Comparison of ENCODE assay signal across 21 cellular contexts in the genomic region with DNA sequence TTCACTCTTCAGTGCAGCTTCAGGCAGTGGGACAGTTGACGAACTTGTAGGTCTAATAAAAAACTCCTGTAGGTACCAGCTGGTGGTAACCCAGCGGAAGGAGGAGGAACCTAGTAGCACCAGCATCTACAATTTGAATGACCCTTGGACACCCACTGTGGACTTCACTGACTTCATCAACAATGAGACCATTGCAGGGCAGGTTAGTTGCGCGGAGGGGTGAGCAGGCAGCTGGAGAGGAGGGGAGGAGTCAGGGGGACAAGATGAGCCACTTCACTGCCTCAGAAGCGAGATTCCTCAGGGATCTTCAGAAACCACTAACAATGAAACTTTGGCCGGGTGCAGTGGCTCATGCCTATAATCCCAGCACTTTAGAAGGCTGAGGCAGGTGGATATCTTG. TPM values are rescaled to one million over a fixed set of nuclear protein-coding genes. Genes with fewer than 3 reads are reported as not detected.
DNase-seq lines count a peak whose midpoint lies in the region; ATAC-seq, FAIRE-seq and TF ChIP-seq lines count a peak whose summit lies in the region.
"Had no signal": no experiment of that assay in that cellular context is flagged by ENCODE, and none has a peak within 500 bp of the region (broad histone marks: within the 10 kb centered on the region; RNA-seq: fewer than 3 reads in every experiment).

No MANE protein-coding gene starts in this region.

- H3K27me3 ChIP-seq in HepG2 (ENCODE audit: control insufficient read depth in 1 of 2, insufficient read depth in 2 of 2, low read length in 2 of 2) (no peaks in the 10 kb centered on the region), right lobe of liver (no peaks in the 10 kb centered on the region)
- H3K27me3 ChIP-seq: BLaER1 had no signal

- H3K36me3 ChIP-seq in HepG2 (replicated peaks in 1 of 2; ENCODE audit: control insufficient read depth in 1 of 2, insufficient read depth in 2 of 2, low read length in 2 of 2), result no peaks in the 10 kb centered on the region
- peaks cover 0 to 16% (median 4%) of the 10 kb centered on the region in 4 donors for H3K36me3 ChIP-seq in right lobe of liver
- H3K36me3 ChIP-seq in kidney (ENCODE audit: control insufficient read depth in 1 of 2, insufficient read depth in 2 of 2, low read length in 2 of 2), result peaks cover 0 to 3% of the 10 kb centered on the region in 2 donors
- H3K36me3 ChIP-seq: BLaER1, HAP-1 had no signal

- peaks cover 58% of the 10 kb centered on the region for H3K4me1 ChIP-seq in HepG2 (ENCODE audit: insufficient read depth, low read length)
- H3K4me1 ChIP-seq in right lobe of liver, result peaks cover 0 to 45% (median 12%) of the 10 kb centered on the region in 4 donors
- H3K4me1 ChIP-seq in kidney (ENCODE audit: control insufficient read depth in 1 of 2, insufficient read depth in 1 of 2, low read depth in 1 of 2, low read length in 2 of 2), result peaks cover 2 to 6% of the 10 kb centered on the region in 2 donors
- H3K4me1 ChIP-seq: BLaER1, HAP-1 had no signal

- H3K4me3 ChIP-seq in HepG2 (replicated peaks in 1 of 3; ENCODE audit: insufficient read depth in 1 of 3, low read depth in 2 of 3, low read length in 3 of 3) (no peak overlapping the region), right lobe of liver (no peak overlapping the region), kidney (ENCODE audit: low read length in 2 of 2) (no peak overlapping the region)
- H3K4me3 ChIP-seq: BLaER1, GM23338, HAP-1 had no signal

- no peak overlapping the region for H3K4me3 Mint-ChIP-seq in activated naive CD4-positive, alpha-beta T cell treated with anti-CD3 and anti-CD28 coated beads for 36 hours
- H3K4me3 Mint-ChIP-seq: CD14-positive monocyte; CD4-positive, alpha-beta memory T cell; GM23338 had no signal

- H3K9me3 Mint-ChIP-seq in activated naive CD4-positive, alpha-beta T cell treated with anti-CD3 and anti-CD28 coated beads for 36 hours, result peaks cover 2% of the 10 kb centered on the region

- no peaks in the 10 kb centered on the region for H3K4me1 Mint-ChIP-seq in activated naive CD4-positive, alpha-beta T cell treated with anti-CD3 and anti-CD28 coated beads for 36 hours (ENCODE audit: low read depth)
- H3K4me1 Mint-ChIP-seq: CD4-positive, alpha-beta memory T cell had no signal

- FAIRE-seq in HepG2 (lab: Jason Lieb, UNC), result no peak
- no peak for FAIRE-seq in kidney (lab: Jason Lieb, UNC)
- FAIRE-seq in urothelium cell line (lab: Jason Lieb, UNC), result no peak
- FAIRE-seq: GM12892, GM18507 had no signal

- intact Hi-C loops in HepG2 (cut with micrococcal nuclease; ENCODE audit: unreplicated experiment), result no loop called here
- intact Hi-C loops in right lobe of liver (cut with DNase I), result no loop called here
- intact Hi-C loops in kidney (cut with DNase I), result no loop called here
- intact Hi-C loops in posterior vena cava (cut with DNase I), result no loop called here
- intact Hi-C loops in activated naive CD4-positive, alpha-beta T cell treated with anti-CD3 and anti-CD28 coated beads for 36 hours (cut with micrococcal nuclease), result no loop called here

- no peak for TF ChIP-seq RAD21 in HepG2 (CRISPR knock-in tag; IDR thresholded peaks at IDR 0.05)

- H3K27me3 Mint-ChIP-seq in activated naive CD4-positive, alpha-beta T cell treated with anti-CD3 and anti-CD28 coated beads for 36 hours (ENCODE audit: low read depth), result peaks cover 2% of the 10 kb centered on the region

- no peak for TF ChIP-seq POLR2A in HepG2 (IDR thresholded peaks at IDR 0.05; ENCODE audit: insufficient read depth in 1 of 2, low read depth in 2 of 2, low read length in 2 of 2)
- no peak for TF ChIP-seq POLR2A in right lobe of liver (IDR thresholded peaks at IDR 0.05)

- no peak for TF ChIP-seq CTCF in HepG2 (CRISPR knock-in tag; IDR thresholded peaks at IDR 0.05)
- TF ChIP-seq CTCF in right lobe of liver (IDR thresholded peaks at IDR 0.05), result no peak
- TF ChIP-seq CTCF in kidney (IDR thresholded peaks at IDR 0.05; ENCODE audit: borderline replicate concordance, extremely low read depth, insufficient read depth), result no peak

- no TSS peak for BruUV-seq in HepG2 (replicated peaks; lab: Mats Ljungman, UMichigan)

- no peaks in the 10 kb centered on the region for H3K79me2 ChIP-seq in HepG2 (ENCODE audit: insufficient read depth, low read length)

- ATAC-seq in HepG2, result peak; percentile 31
- no peak for ATAC-seq in right lobe of liver
- ATAC-seq: GM23338 had no signal

- H3K27ac ChIP-seq in HepG2 (ENCODE audit: extremely low read length, insufficient read depth, low read length) (no peak overlapping the region), right lobe of liver (no peak overlapping the region), kidney (ENCODE audit: low read depth in 2 of 2, low read length in 2 of 2) (no peak overlapping the region)
- H3K27ac ChIP-seq: BLaER1 had no signal

- CTCF ChIA-PET in HepG2 (lab: Yijun Ruan, JAX; ENCODE audit: low intra/inter-chr PET ratio, low total read pairs), result no interaction called here
- CTCF ChIA-PET in activated naive CD4-positive, alpha-beta T cell treated with anti-CD3 and anti-CD28 coated beads for 36 hours (lab: Charles Lee), result no interaction called here

- H3K4me2 ChIP-seq in HepG2 (ENCODE audit: low read depth, low read length), result peak overlapping the region; percentile 21; the same call in 1 of the 2 replicates
- H3K4me2 ChIP-seq: BLaER1, GM23338 had no signal

- in situ Hi-C loops in HepG2 (cut with HindIII; ENCODE audit: extremely low pct_ligation_motif_present, low pct_unique_long_range_greater_than_20kb), result no loop called here

- DNase-seq in HepG2 (ENCODE audit: low spot score) (peak; percentile 37), right lobe of liver (no peak), kidney (peak; percentile 5), posterior vena cava (ENCODE audit: low spot score) (peak; percentile 32), urothelium cell line (ENCODE audit: low spot score) (no peak), GOT3 (lab: John Stamatoyannopoulos, UW) (no peak)
- DNase-seq in activated naive CD4-positive, alpha-beta T cell treated with anti-CD3 and anti-CD28 coated beads for 36 hours, result no peak
- DNase-seq: 8988T; Calu3; CD4-positive, alpha-beta memory T cell; DMS79 treated with DMSO at 0.1 percent for 48 hours had no signal

- H3K9ac ChIP-seq in HepG2 (ENCODE audit: insufficient read depth, low read depth, low read length) (no peak overlapping the region), kidney (ENCODE audit: low read length in 2 of 2) (no peak overlapping the region)
- H3K9ac ChIP-seq: BLaER1 had no signal

- no peak overlapping the region for H3K27ac Mint-ChIP-seq in activated naive CD4-positive, alpha-beta T cell treated with anti-CD3 and anti-CD28 coated beads for 36 hours
- H3K27ac Mint-ChIP-seq: CD14-positive monocyte; CD4-positive, alpha-beta memory T cell; GM23338 had no signal

- H4K20me1 ChIP-seq in HepG2 (ENCODE audit: insufficient read depth, low read length), result no peaks in the 10 kb centered on the region
- H4K20me1 ChIP-seq: BLaER1 had no signal

- no peak for TF ChIP-seq EP300 in HepG2 (IDR thresholded peaks at IDR 0.05; ENCODE audit: low read depth in 2 of 2, low read length in 2 of 2)
- no peak for TF ChIP-seq EP300 in HepG2 (CRISPR knock-in tag; IDR thresholded peaks at IDR 0.05; ENCODE audit: borderline replicate concordance)

- 72% methylated on average over 6 of the region's 6 CpGs for WGBS in HepG2 (ENCODE audit: low lambda C conversion rate)
- WGBS in right lobe of liver (ENCODE audit: insufficient coverage, low coverage, low lambda C conversion rate, missing lambda C conversion rate), result 56% methylated on average over 2 of the region's 6 CpGs

- POLR2A ChIA-PET in HepG2 (lab: Yijun Ruan, JAX), result interaction anchor here (1.2 kb wide), 5 partner anchors 13 to 49 kb away, joined by 3 to 5 read pairs (median 4); partner anchors contain the start of gene BECN1

- H2AFZ ChIP-seq in HepG2 (ENCODE audit: low read length), result no peak overlapping the region
- H2AFZ ChIP-seq: GM23338 had no signal

- H3K36me3 Mint-ChIP-seq in activated naive CD4-positive, alpha-beta T cell treated with anti-CD3 and anti-CD28 coated beads for 36 hours (ENCODE audit: low read depth), result no peaks in the 10 kb centered on the region
- H3K36me3 Mint-ChIP-seq: CD4-positive, alpha-beta memory T cell had no signal

- H3K9me3 ChIP-seq in HepG2 (ENCODE audit: low read length) (peaks cover 9% of the 10 kb centered on the region), right lobe of liver (no peaks in the 10 kb centered on the region), kidney (ENCODE audit: control insufficient read depth in 1 of 2, low read length in 2 of 2) (no peaks in the 10 kb centered on the region)

RNA-seq across cellular contexts. Expression of gene AOC3, which starts 22.3 kb away (rescaled TPM):
- total RNA-seq in HepG2 (2016; rRNA removed; fragmentation: Illumina TruSeq; extraction: Trizol) (8.7 and 10.4 TPM in 2 replicates), right lobe of liver (10 to 100 TPM in 2 of 6 experiments, 1 to 10 TPM in 4; 3.9 to 14.9 (median 7.1) TPM), kidney (40.6 TPM), posterior vena cava (100 to 1,000 TPM; 223 to 342 TPM)
- 1.1 and 1.3 TPM in 2 replicates for total RNA-seq in HepG2 (2016; cell fraction: cytosol; rRNA removed; fragmentation: Illumina TruSeq; extraction: Trizol; ENCODE audit: low read depth)
- total RNA-seq in HepG2 (2016; cell fraction: insoluble cytoplasmic fraction; rRNA removed; fragmentation: Illumina TruSeq; extraction: Trizol), result 8.4 and 9.5 TPM in 2 replicates
- total RNA-seq in HepG2 (2016; cell fraction: membrane; rRNA removed; fragmentation: Illumina TruSeq; extraction: Trizol), result 5.2 and 5.4 TPM in 2 replicates
- 5.4 and 5.6 TPM in 2 replicates for total RNA-seq in HepG2 (2016; cell fraction: nucleus; rRNA removed; fragmentation: Illumina TruSeq; extraction: Trizol)
- polyA plus RNA-seq in HepG2 (2011; rRNA removed) (51.7 and 61.0 TPM in 2 replicates), kidney (ENCODE audit: insufficient read depth, low read depth, low replicate concordance) (15.1 TPM)
- 41.8 and 51.7 TPM in 2 replicates for polyA plus RNA-seq in HepG2 (2011; cell fraction: cytosol; rRNA removed)
- polyA plus RNA-seq in HepG2 (2011; cell fraction: nucleus; rRNA removed), result 46.4 and 56.2 TPM in 2 replicates
- 44.7 and 61.7 TPM in 2 replicates for polyA plus RNA-seq in HepG2 (2012)
- 2.7 and 3.3 TPM in 2 replicates for polyA plus RNA-seq in HepG2 (2016; cell fraction: cytosol; fragmentation: Illumina TruSeq; extraction: Trizol; ENCODE audit: low read depth)
- polyA plus RNA-seq in HepG2 (2016; cell fraction: insoluble cytoplasmic fraction; fragmentation: Illumina TruSeq; extraction: Trizol; ENCODE audit: low read depth), result 21.1 and 22.0 TPM in 2 replicates
- 6.6 and 6.7 TPM in 2 replicates for polyA plus RNA-seq in HepG2 (2016; cell fraction: membrane; fragmentation: Illumina TruSeq; extraction: Trizol; ENCODE audit: low read depth)
- 18.7 and 18.9 TPM in 2 replicates for polyA plus RNA-seq in HepG2 (2016; cell fraction: nucleus; fragmentation: Illumina TruSeq; extraction: Trizol; ENCODE audit: insufficient read depth, low read depth)
- polyA minus RNA-seq in HepG2 (2011; rRNA and poly(A)+ RNA removed; ENCODE audit: low replicate concordance), result 0.51 and 56.5 TPM in 2 replicates
- 13.8 and 20.0 TPM in 2 replicates for polyA minus RNA-seq in HepG2 (2011; cell fraction: cytosol; rRNA and poly(A)+ RNA removed)
- 11.6 and 18.6 TPM in 2 replicates for polyA minus RNA-seq in HepG2 (2011; cell fraction: nucleus; rRNA and poly(A)+ RNA removed)
- 1 to 10 TPM; 1.4 to 2.6 TPM for total RNA-seq in activated naive CD4-positive, alpha-beta T cell treated with anti-CD3 and anti-CD28 coated beads for 36 hours
- polyA plus RNA-seq: CD14-positive monocyte; CD4-positive, alpha-beta memory T cell had no signal

RNA-seq across cellular contexts. Expression of gene G6PC1, which starts 27.3 kb away (rescaled TPM):
- 0.56 and 1.7 TPM in 2 replicates for total RNA-seq in HepG2 (2016; rRNA removed; fragmentation: Illumina TruSeq; extraction: Trizol)
- total RNA-seq in HepG2 (2016; cell fraction: cytosol; rRNA removed; fragmentation: Illumina TruSeq; extraction: Trizol; ENCODE audit: low read depth), result 0.30 and 0.35 TPM in 2 replicates
- 0.91 and 1.3 TPM in 2 replicates for total RNA-seq in HepG2 (2016; cell fraction: insoluble cytoplasmic fraction; rRNA removed; fragmentation: Illumina TruSeq; extraction: Trizol)
- total RNA-seq in HepG2 (2016; cell fraction: membrane; rRNA removed; fragmentation: Illumina TruSeq; extraction: Trizol), result 0.71 and 1.1 TPM in 2 replicates
- 2.2 and 2.5 TPM in 2 replicates for total RNA-seq in HepG2 (2016; cell fraction: nucleus; rRNA removed; fragmentation: Illumina TruSeq; extraction: Trizol)
- 37.9 and 127 TPM in 2 replicates for polyA plus RNA-seq in HepG2 (2011; rRNA removed)
- 22.5 and 89.8 TPM in 2 replicates for polyA plus RNA-seq in HepG2 (2011; cell fraction: cytosol; rRNA removed)
- 18.2 and 57.3 TPM in 2 replicates for polyA plus RNA-seq in HepG2 (2011; cell fraction: nucleus; rRNA removed)
- polyA plus RNA-seq in HepG2 (2012), result 278 and 494 TPM in 2 replicates
- 0.17 and 0.19 TPM in 2 replicates for polyA plus RNA-seq in HepG2 (2016; cell fraction: cytosol; fragmentation: Illumina TruSeq; extraction: Trizol; ENCODE audit: low read depth)
- 0.60 and 0.89 TPM in 2 replicates for polyA plus RNA-seq in HepG2 (2016; cell fraction: insoluble cytoplasmic fraction; fragmentation: Illumina TruSeq; extraction: Trizol; ENCODE audit: low read depth)
- 0.27 and 0.36 TPM in 2 replicates for polyA plus RNA-seq in HepG2 (2016; cell fraction: membrane; fragmentation: Illumina TruSeq; extraction: Trizol; ENCODE audit: low read depth)
- 1.3 and 1.4 TPM in 2 replicates for polyA plus RNA-seq in HepG2 (2016; cell fraction: nucleus; fragmentation: Illumina TruSeq; extraction: Trizol; ENCODE audit: insufficient read depth, low read depth)
- polyA minus RNA-seq in HepG2 (2011; rRNA and poly(A)+ RNA removed; ENCODE audit: low replicate concordance), result 0.30 and 160 TPM in 2 replicates
- polyA minus RNA-seq in HepG2 (2011; cell fraction: cytosol; rRNA and poly(A)+ RNA removed), result 49.4 and 178 TPM in 2 replicates
- polyA minus RNA-seq in HepG2 (2011; cell fraction: nucleus; rRNA and poly(A)+ RNA removed), result 35.3 and 157 TPM in 2 replicates
- 100 to 1,000 TPM in 5 of 6 experiments, 10 to 100 TPM in 1; 64.5 to 505 (median 185) TPM for total RNA-seq in right lobe of liver
- total RNA-seq in kidney, result 0.16 TPM
- 10.5 TPM for polyA plus RNA-seq in kidney (ENCODE audit: insufficient read depth, low read depth, low replicate concordance)
- total RNA-seq in posterior vena cava, result not detected
- total RNA-seq in activated naive CD4-positive, alpha-beta T cell treated with anti-CD3 and anti-CD28 coated beads for 36 hours, result not detected
- total RNA-seq: A673; Calu3; CD4-positive, alpha-beta memory T cell; G401; GM23338; HT-29 had no signal
- polyA plus RNA-seq: AG04450; CD14-positive monocyte; CD4-positive, alpha-beta memory T cell; GM23338 had no signal

RNA-seq across cellular contexts. Expression of gene AOC2, which starts 28.9 kb away (rescaled TPM):
- total RNA-seq in HepG2 (2016; rRNA removed; fragmentation: Illumina TruSeq; extraction: Trizol) (0.55 and 1.2 TPM in 2 replicates), right lobe of liver (1 to 10 TPM in 4 of 6 experiments, under 1 TPM in 2; 0.62 to 2.0 (median 1.4) TPM), kidney (1.2 TPM), posterior vena cava (under 1 TPM; 0.86 to 0.88 TPM)
- total RNA-seq in HepG2 (2016; cell fraction: cytosol; rRNA removed; fragmentation: Illumina TruSeq; extraction: Trizol; ENCODE audit: low read depth), result not detected in 2 replicates
- total RNA-seq in HepG2 (2016; cell fraction: insoluble cytoplasmic fraction; rRNA removed; fragmentation: Illumina TruSeq; extraction: Trizol), result 0.30 and 1.3 TPM in 2 replicates
- total RNA-seq in HepG2 (2016; cell fraction: membrane; rRNA removed; fragmentation: Illumina TruSeq; extraction: Trizol), result 0.31 and 0.38 TPM in 2 replicates
- total RNA-seq in HepG2 (2016; cell fraction: nucleus; rRNA removed; fragmentation: Illumina TruSeq; extraction: Trizol), result 2.2 and 3.5 TPM in 2 replicates
- polyA plus RNA-seq in HepG2 (2011; rRNA removed) (3.3 and 5.1 TPM in 2 replicates), kidney (ENCODE audit: insufficient read depth, low read depth, low replicate concordance) (0.58 TPM)
- 1.7 TPM in 2 replicates for polyA plus RNA-seq in HepG2 (2011; cell fraction: cytosol; rRNA removed)
- polyA plus RNA-seq in HepG2 (2011; cell fraction: nucleus; rRNA removed), result 21.9 and 26.2 TPM in 2 replicates
- 2.7 and 9.2 TPM in 2 replicates for polyA plus RNA-seq in HepG2 (2012)
- 0.10 and 0.19 TPM in 2 replicates for polyA plus RNA-seq in HepG2 (2016; cell fraction: cytosol; fragmentation: Illumina TruSeq; extraction: Trizol; ENCODE audit: low read depth)
- 0.66 and 0.95 TPM in 2 replicates for polyA plus RNA-seq in HepG2 (2016; cell fraction: insoluble cytoplasmic fraction; fragmentation: Illumina TruSeq; extraction: Trizol; ENCODE audit: low read depth)
- 0.24 and 0.30 TPM in 2 replicates for polyA plus RNA-seq in HepG2 (2016; cell fraction: membrane; fragmentation: Illumina TruSeq; extraction: Trizol; ENCODE audit: low read depth)
- 5.9 and 6.2 TPM in 2 replicates for polyA plus RNA-seq in HepG2 (2016; cell fraction: nucleus; fragmentation: Illumina TruSeq; extraction: Trizol; ENCODE audit: insufficient read depth, low read depth)
- 5.1 and 5.5 TPM in 2 replicates for polyA minus RNA-seq in HepG2 (2011; rRNA and poly(A)+ RNA removed; ENCODE audit: low replicate concordance)
- 0.26 and 0.59 TPM in 2 replicates for polyA minus RNA-seq in HepG2 (2011; cell fraction: cytosol; rRNA and poly(A)+ RNA removed)
- polyA minus RNA-seq in HepG2 (2011; cell fraction: nucleus; rRNA and poly(A)+ RNA removed), result 9.8 and 10.3 TPM in 2 replicates
- 1 to 10 TPM; 2.0 to 2.6 TPM for total RNA-seq in activated naive CD4-positive, alpha-beta T cell treated with anti-CD3 and anti-CD28 coated beads for 36 hours
- total RNA-seq: G401 had no signal

RNA-seq across cellular contexts. Expression of gene PSME3, which starts 40.1 kb away (rescaled TPM):
- total RNA-seq in HepG2 (2016; rRNA removed; fragmentation: Illumina TruSeq; extraction: Trizol) (135 and 202 TPM in 2 replicates), right lobe of liver (10 to 100 TPM; 33.6 to 72.1 (median 42.8) TPM), kidney (115 TPM), posterior vena cava (10 to 100 TPM; 68.2 to 80.6 TPM)
- 57.2 and 65.9 TPM in 2 replicates for total RNA-seq in HepG2 (2016; cell fraction: cytosol; rRNA removed; fragmentation: Illumina TruSeq; extraction: Trizol; ENCODE audit: low read depth)
- total RNA-seq in HepG2 (2016; cell fraction: insoluble cytoplasmic fraction; rRNA removed; fragmentation: Illumina TruSeq; extraction: Trizol), result 137 and 184 TPM in 2 replicates
- 87.8 and 99.6 TPM in 2 replicates for total RNA-seq in HepG2 (2016; cell fraction: membrane; rRNA removed; fragmentation: Illumina TruSeq; extraction: Trizol)
- 85.8 and 91.0 TPM in 2 replicates for total RNA-seq in HepG2 (2016; cell fraction: nucleus; rRNA removed; fragmentation: Illumina TruSeq; extraction: Trizol)
- polyA plus RNA-seq in HepG2 (2011; rRNA removed) (61.5 and 66.3 TPM in 2 replicates), kidney (ENCODE audit: insufficient read depth, low read depth, low replicate concordance) (60.3 TPM)
- 46.2 and 72.9 TPM in 2 replicates for polyA plus RNA-seq in HepG2 (2011; cell fraction: cytosol; rRNA removed)
- 54.8 and 72.6 TPM in 2 replicates for polyA plus RNA-seq in HepG2 (2011; cell fraction: nucleus; rRNA removed)
- 70.9 and 82.9 TPM in 2 replicates for polyA plus RNA-seq in HepG2 (2012)
- 40.6 and 52.7 TPM in 2 replicates for polyA plus RNA-seq in HepG2 (2016; cell fraction: cytosol; fragmentation: Illumina TruSeq; extraction: Trizol; ENCODE audit: low read depth)
- polyA plus RNA-seq in HepG2 (2016; cell fraction: insoluble cytoplasmic fraction; fragmentation: Illumina TruSeq; extraction: Trizol; ENCODE audit: low read depth), result 192 and 233 TPM in 2 replicates
- polyA plus RNA-seq in HepG2 (2016; cell fraction: membrane; fragmentation: Illumina TruSeq; extraction: Trizol; ENCODE audit: low read depth), result 79.0 and 86.8 TPM in 2 replicates
- polyA plus RNA-seq in HepG2 (2016; cell fraction: nucleus; fragmentation: Illumina TruSeq; extraction: Trizol; ENCODE audit: insufficient read depth, low read depth), result 115 and 117 TPM in 2 replicates
- 45.3 and 91.4 TPM in 2 replicates for polyA minus RNA-seq in HepG2 (2011; rRNA and poly(A)+ RNA removed; ENCODE audit: low replicate concordance)
- 33.7 and 38.2 TPM in 2 replicates for polyA minus RNA-seq in HepG2 (2011; cell fraction: cytosol; rRNA and poly(A)+ RNA removed)
- polyA minus RNA-seq in HepG2 (2011; cell fraction: nucleus; rRNA and poly(A)+ RNA removed), result 50.2 and 71.4 TPM in 2 replicates
- 10 to 100 TPM; 84.7 to 87.0 TPM for total RNA-seq in activated naive CD4-positive, alpha-beta T cell treated with anti-CD3 and anti-CD28 coated beads for 36 hours

RNA-seq across cellular contexts. Expression of gene BECN1, which starts 49.2 kb away (rescaled TPM):
- total RNA-seq in HepG2 (2016; rRNA removed; fragmentation: Illumina TruSeq; extraction: Trizol) (97.2 and 109 TPM in 2 replicates), right lobe of liver (10 to 100 TPM; 29.6 to 48.8 (median 37.4) TPM), kidney (95.1 TPM), posterior vena cava (10 to 100 TPM; 78.6 to 88.3 TPM)
- 55.5 and 62.2 TPM in 2 replicates for total RNA-seq in HepG2 (2016; cell fraction: cytosol; rRNA removed; fragmentation: Illumina TruSeq; extraction: Trizol; ENCODE audit: low read depth)
- total RNA-seq in HepG2 (2016; cell fraction: insoluble cytoplasmic fraction; rRNA removed; fragmentation: Illumina TruSeq; extraction: Trizol), result 93.4 and 107 TPM in 2 replicates
- total RNA-seq in HepG2 (2016; cell fraction: membrane; rRNA removed; fragmentation: Illumina TruSeq; extraction: Trizol), result 110 and 130 TPM in 2 replicates
- 64.5 and 67.5 TPM in 2 replicates for total RNA-seq in HepG2 (2016; cell fraction: nucleus; rRNA removed; fragmentation: Illumina TruSeq; extraction: Trizol)
- polyA plus RNA-seq in HepG2 (2011; rRNA removed) (77.1 and 82.1 TPM in 2 replicates), kidney (ENCODE audit: insufficient read depth, low read depth, low replicate concordance) (65.9 TPM)
- 56.9 and 59.6 TPM in 2 replicates for polyA plus RNA-seq in HepG2 (2011; cell fraction: cytosol; rRNA removed)
- 82.7 and 86.2 TPM in 2 replicates for polyA plus RNA-seq in HepG2 (2011; cell fraction: nucleus; rRNA removed)
- polyA plus RNA-seq in HepG2 (2012), result 71.0 and 75.9 TPM in 2 replicates
- polyA plus RNA-seq in HepG2 (2016; cell fraction: cytosol; fragmentation: Illumina TruSeq; extraction: Trizol; ENCODE audit: low read depth), result 51.4 and 75.4 TPM in 2 replicates
- 112 and 124 TPM in 2 replicates for polyA plus RNA-seq in HepG2 (2016; cell fraction: insoluble cytoplasmic fraction; fragmentation: Illumina TruSeq; extraction: Trizol; ENCODE audit: low read depth)
- polyA plus RNA-seq in HepG2 (2016; cell fraction: membrane; fragmentation: Illumina TruSeq; extraction: Trizol; ENCODE audit: low read depth), result 93.2 and 107 TPM in 2 replicates
- polyA plus RNA-seq in HepG2 (2016; cell fraction: nucleus; fragmentation: Illumina TruSeq; extraction: Trizol; ENCODE audit: insufficient read depth, low read depth), result 109 and 113 TPM in 2 replicates
- 64.5 and 76.4 TPM in 2 replicates for polyA minus RNA-seq in HepG2 (2011; rRNA and poly(A)+ RNA removed; ENCODE audit: low replicate concordance)
- polyA minus RNA-seq in HepG2 (2011; cell fraction: cytosol; rRNA and poly(A)+ RNA removed), result 28.1 and 41.1 TPM in 2 replicates
- 93.6 and 112 TPM in 2 replicates for polyA minus RNA-seq in HepG2 (2011; cell fraction: nucleus; rRNA and poly(A)+ RNA removed)
- 10 to 100 TPM; 64.1 to 71.3 TPM for total RNA-seq in activated naive CD4-positive, alpha-beta T cell treated with anti-CD3 and anti-CD28 coated beads for 36 hours

Comparison
In these comparisons a context has a peak if more than half of its experiments do, and no peak if none do; other contexts are left out.
1. DNase-seq: peak in HepG2 (single experiment), kidney (single experiment) and posterior vena cava (single experiment); none in right lobe of liver (0 of 3), activated naive CD4-positive, alpha-beta T cell treated with anti-CD3 and anti-CD28 coated beads for 36 hours (single experiment), urothelium cell line (single experiment) and GOT3 (single experiment).
2. RNA of gene G6PC1, which starts 27.3 kb away (total RNA-seq): 64.5 to 505 TPM in right lobe of liver; 0.30 to 2.5 TPM in HepG2, 0.16 TPM in kidney (single experiment), not detected in posterior vena cava and not detected in activated naive CD4-positive, alpha-beta T cell treated with anti-CD3 and anti-CD28 coated beads for 36 hours; every median in the first group is over 10 times any median in the second.